Comparison of ENCODE assay signal across 18 cellular contexts in genomic region chr12:91717804-91718203, GRCh38.
DNase-seq lines count a peak whose midpoint lies in the region; ATAC-seq, FAIRE-seq and TF ChIP-seq lines count a peak whose summit lies in the region.
"Had no signal": no experiment of that assay in that cellular context is flagged by ENCODE, and none has a peak within 500 bp of the region (broad histone marks: within the 10 kb centered on the region; RNA-seq: fewer than 3 reads in every experiment).

No MANE protein-coding gene starts in this region.

- no peak overlapping the region for H3K14ac ChIP-seq in mesenchymal stem cell (ENCODE audit: low read length in 2 of 2)

- H3K27ac Mint-ChIP-seq in chondrocyte (ENCODE audit: unreplicated experiment) = no peak overlapping the region
- H3K27ac Mint-ChIP-seq: CD8-positive, alpha-beta memory T cell; H9 had no signal

- no peak overlapping the region for H3K9ac ChIP-seq in skeletal muscle satellite cell (ENCODE audit: low read depth, low read length)
- H3K9ac ChIP-seq in mesenchymal stem cell (ENCODE audit: low read length) = no peak overlapping the region
- H3K9ac ChIP-seq: BLaER1 had no signal

- H4K91ac ChIP-seq in mesenchymal stem cell (ENCODE audit: low read length) = no peak overlapping the region

- no peak overlapping the region for H2BK15ac ChIP-seq in mesenchymal stem cell (ENCODE audit: low read depth, poor library complexity, severe bottlenecking)

- peaks cover 28% of the 10 kb centered on the region for H3K4me1 ChIP-seq in RWPE2 (ENCODE audit: insufficient read depth, poor library complexity, severe bottlenecking)
- H3K4me1 ChIP-seq in skeletal muscle satellite cell (ENCODE audit: control insufficient read depth, insufficient read depth, low read length) = peaks cover 20% of the 10 kb centered on the region
- H3K4me1 ChIP-seq in mesenchymal stem cell (ENCODE audit: control insufficient read depth, insufficient read depth, low read depth, low read length) = no peaks in the 10 kb centered on the region
- H3K4me1 ChIP-seq: BLaER1, Caco-2 had no signal

- H3K9me3 ChIP-seq in RWPE2 (ENCODE audit: severe bottlenecking) = no peaks in the 10 kb centered on the region
- no peaks in the 10 kb centered on the region for H3K9me3 ChIP-seq in skeletal muscle satellite cell (replicated peaks; ENCODE audit: low read length)
- no peaks in the 10 kb centered on the region for H3K9me3 ChIP-seq in mesenchymal stem cell (ENCODE audit: control insufficient read depth, low read length)
- H3K9me3 ChIP-seq: BLaER1, Caco-2 had no signal

- peak overlapping the region; percentile 57 for H3K4me2 ChIP-seq in skeletal muscle satellite cell (ENCODE audit: low read length)
- no peak overlapping the region for H3K4me2 ChIP-seq in mesenchymal stem cell (ENCODE audit: low read length, poor library complexity, severe bottlenecking)
- H3K4me2 ChIP-seq: BLaER1 had no signal

- no peaks in the 10 kb centered on the region for H3K4me1 Mint-ChIP-seq in chondrocyte (ENCODE audit: low read depth)

- H3K9me3 Mint-ChIP-seq in chondrocyte (ENCODE audit: low read depth) = no peaks in the 10 kb centered on the region
- H3K9me3 Mint-ChIP-seq: CD8-positive, alpha-beta memory T cell; H9 had no signal

- H3K27me3 ChIP-seq in RWPE2 (ENCODE audit: insufficient read depth, poor library complexity, severe bottlenecking) (no peaks in the 10 kb centered on the region), skeletal muscle satellite cell (ENCODE audit: control insufficient read depth, insufficient read depth, low read length) (no peaks in the 10 kb centered on the region), mesenchymal stem cell (ENCODE audit: control insufficient read depth in 1 of 2, insufficient read depth in 1 of 2, low read length in 2 of 2) (no peaks in the 10 kb centered on the region)
- H3K27me3 ChIP-seq: BLaER1 had no signal

- no peaks in the 10 kb centered on the region for H3K79me1 ChIP-seq in mesenchymal stem cell (replicated peaks; ENCODE audit: low read length, poor library complexity, severe bottlenecking)

- H3K36me3 Mint-ChIP-seq in chondrocyte (ENCODE audit: low read depth) = no peaks in the 10 kb centered on the region

- H4K8ac ChIP-seq in mesenchymal stem cell (ENCODE audit: low read length) = no peak overlapping the region

- no peaks in the 10 kb centered on the region for H3K36me3 ChIP-seq in RWPE2 (ENCODE audit: low read depth)
- H3K36me3 ChIP-seq in skeletal muscle satellite cell (ENCODE audit: insufficient read depth, low read length) = no peaks in the 10 kb centered on the region
- no peaks in the 10 kb centered on the region for H3K36me3 ChIP-seq in mesenchymal stem cell (ENCODE audit: control insufficient read depth in 1 of 2, insufficient read depth in 2 of 2, low read depth in 1 of 2, low read length in 2 of 2)
- H3K36me3 ChIP-seq: BLaER1 had no signal

- no peak overlapping the region for H2AK5ac ChIP-seq in mesenchymal stem cell (ENCODE audit: low read length, severe bottlenecking)

- no peak for DNase-seq in RWPE2 (ENCODE audit: low spot score)
- peak; percentile 56 for DNase-seq in amniotic epithelial cell (ENCODE audit: low read depth)
- DNase-seq in kidney glomerular epithelial cell (lab: John Stamatoyannopoulos, UW) = peak; percentile 0
- no peak for DNase-seq in mesenchymal stem cell
- DNase-seq in frontal cortex (ENCODE audit: low spot score in 2 of 2) = no peak
- no peak for DNase-seq in chondrocyte (ENCODE audit: low spot score)
- DNase-seq: AML-193; Caco-2; CD8-positive, alpha-beta memory T cell; DND-41; GDM1; GOT3; H9 had no signal

- H3K4me3 ChIP-seq in RWPE2 (ENCODE audit: severe bottlenecking) = no peak overlapping the region
- H3K4me3 ChIP-seq in skeletal muscle satellite cell (ENCODE audit: low read length) = no peak overlapping the region
- H3K4me3 ChIP-seq in mesenchymal stem cell (ENCODE audit: insufficient read depth in 1 of 2, low read depth in 1 of 2, low read length in 2 of 2) = no peak overlapping the region
- H3K4me3 ChIP-seq: BLaER1 had no signal

- WGBS in mesenchymal stem cell = no CpG with 5 or more reads among the region's 3 CpGs

- no peak overlapping the region for H3K18ac ChIP-seq in mesenchymal stem cell (ENCODE audit: low read depth in 1 of 2, low read length in 2 of 2)

- no peak overlapping the region for H2BK5ac ChIP-seq in mesenchymal stem cell (ENCODE audit: low read depth, low read length, poor library complexity, severe bottlenecking)

- no peak overlapping the region for H3K4ac ChIP-seq in mesenchymal stem cell (ENCODE audit: low read depth in 1 of 2, low read length in 2 of 2)

- no peak overlapping the region for H2BK120ac ChIP-seq in mesenchymal stem cell (ENCODE audit: low read depth, low read length)

- no peak for FAIRE-seq in frontal cortex (lab: Jason Lieb, UNC)
- FAIRE-seq: GM12892, HepG2, HTR-8/SVneo had no signal

- TF ChIP-seq CTCF in RWPE2 (IDR thresholded peaks at IDR 0.05; ENCODE audit: poor library complexity, severe bottlenecking) (no peak), chondrocyte (IDR thresholded peaks at IDR 0.05) (no peak)

- no peak overlapping the region for H3K23ac ChIP-seq in mesenchymal stem cell (ENCODE audit: low read length in 2 of 2)

- peak overlapping the region; percentile 96 for H3K27ac ChIP-seq in RWPE2 (ENCODE audit: poor library complexity, severe bottlenecking)
- H3K27ac ChIP-seq in mesenchymal stem cell (ENCODE audit: low read length, poor library complexity, severe bottlenecking) = no peak overlapping the region
- H3K27ac ChIP-seq: BLaER1 had no signal

- H2BK12ac ChIP-seq in mesenchymal stem cell (ENCODE audit: low read length in 2 of 2) = no peak overlapping the region

- H3K27me3 Mint-ChIP-seq in chondrocyte (ENCODE audit: low read depth) = no peaks in the 10 kb centered on the region

- H3K4me3 Mint-ChIP-seq in chondrocyte (ENCODE audit: unreplicated experiment) = no peak overlapping the region
- H3K4me3 Mint-ChIP-seq: CD8-positive, alpha-beta memory T cell; H9 had no signal

- no peak overlapping the region for H2AFZ ChIP-seq in mesenchymal stem cell (ENCODE audit: low read depth, low read length)

- ATAC-seq in RWPE2 (ENCODE audit: low read depth) = peak; percentile 67
- ATAC-seq: HepG2 had no signal

Comparison
In these comparisons a context has a peak if more than half of its experiments do, and no peak if none do; other contexts are left out.
1. DNase-seq: peak in amniotic epithelial cell (single experiment) and kidney glomerular epithelial cell (single experiment); none in RWPE2 (single experiment), mesenchymal stem cell (single experiment), frontal cortex (0 of 2) and chondrocyte (single experiment).